ENCODE assay signal across 15 cellular contexts in genomic region chr18:58953627-58954026, GRCh38.
DNase-seq lines count a peak whose midpoint lies in the region; ATAC-seq, FAIRE-seq and TF ChIP-seq lines count a peak whose summit lies in the region.
"Had no signal": no experiment of that assay in that cellular context is flagged by ENCODE, and none has a peak within 500 bp of the region (broad histone marks: within the 10 kb centered on the region; RNA-seq: fewer than 3 reads in every experiment).

No MANE protein-coding gene starts in this region.

- CTCF ChIA-PET in A549 (lab: Yijun Ruan, JAX) = interaction anchor here (2.7 kb wide), 1 partner anchor 185 kb away, joined by 9 read pairs; no protein-coding TSS in a partner anchor

- TF ChIP-seq POLR2A in A549 (IDR thresholded peaks at IDR 0.05; ENCODE audit: low read length) (no peak), Peyer's patch (IDR thresholded peaks at IDR 0.05) (no peak)

- intact Hi-C loops in right cardiac atrium (cut with DNase I) = no loop called here

- no peak overlapping the region for H3K4me3 ChIP-seq in A549
- H3K4me3 ChIP-seq in LNCaP clone FGC (ENCODE audit: low read depth, low read length) = no peak overlapping the region
- H3K4me3 ChIP-seq in right cardiac atrium (ENCODE audit: low read length) = no peak overlapping the region
- no peak overlapping the region for H3K4me3 ChIP-seq in Peyer's patch
- H3K4me3 ChIP-seq: gastrocnemius medialis, skin epidermis had no signal

- TF ChIP-seq CTCF in A549 (IDR thresholded peaks at IDR 0.05) (no peak), LNCaP clone FGC (IDR thresholded peaks at IDR 0.05; ENCODE audit: control insufficient read depth, extremely low read depth, insufficient read depth) (no peak), Peyer's patch (IDR thresholded peaks at IDR 0.05) (no peak)

- TF ChIP-seq RAD21 in A549 (conservative IDR thresholded peaks at IDR 0.05 in 1 of 2, IDR thresholded peaks at IDR 0.05 in 1 of 2) = no peak

- ATAC-seq in A549 (peak in 1 of 2 experiments; percentile 73; a peak in 4 of 6 replicates), right cardiac atrium (peak; percentile 83 to 84), GM18498 (IDR thresholded peaks at IDR 0.05; ENCODE audit: unreplicated experiment) (no peak)

- WGBS in A549 (ENCODE audit: missing lambda C conversion rate) = 2% methylated on average over 3 of the region's 3 CpGs
- WGBS in right cardiac atrium = 39% methylated on average over 3 of the region's 3 CpGs

- POLR2A ChIA-PET in A549 (lab: Yijun Ruan, JAX) = no interaction called here

- no peaks in the 10 kb centered on the region for H3K36me3 ChIP-seq in Peyer's patch

- DNase-seq in A549 (ENCODE audit: low read depth in 1 of 2, low spot score in 1 of 2) (peak; percentile 10 to 86), LNCaP clone FGC (ENCODE audit: low read depth) (peak; percentile 61), SHP77 (lab: John Stamatoyannopoulos, UW) (peak; percentile 24 to 33), right cardiac atrium (peak; percentile 53 to 69 (median 59)), Peyer's patch (no peak), NCI-H1436 (lab: John Stamatoyannopoulos, UW) (no peak), NOMO-1 (lab: John Stamatoyannopoulos, UW; ENCODE audit: unreplicated experiment in 2 of 2) (no peak)
- DNase-seq: ACHN, activated B cell treated with CpG ODN at 0.5 μM for 24 hours, gastrocnemius medialis, KG1 had no signal

- no peak for TF ChIP-seq EP300 in A549 (IDR thresholded peaks at IDR 0.05)

- H3K27me3 ChIP-seq in right cardiac atrium (ENCODE audit: control insufficient read depth, insufficient read depth) (no peaks in the 10 kb centered on the region), Peyer's patch (no peaks in the 10 kb centered on the region)
- H3K27me3 ChIP-seq: gastrocnemius medialis had no signal

- H3K4me2 ChIP-seq in A549 = peak overlapping the region; percentile 74

- H3K9me3 ChIP-seq in A549 = no peaks in the 10 kb centered on the region
- no peaks in the 10 kb centered on the region for H3K9me3 ChIP-seq in right cardiac atrium (ENCODE audit: control insufficient read depth, low read length)
- no peaks in the 10 kb centered on the region for H3K9me3 ChIP-seq in Peyer's patch
- H3K9me3 ChIP-seq: gastrocnemius medialis had no signal

- H3K4me1 ChIP-seq in A549 (peaks cover 84% of the 10 kb centered on the region), right cardiac atrium (ENCODE audit: control insufficient read depth, insufficient read depth, low read length) (peaks cover 5% of the 10 kb centered on the region), Peyer's patch (no peaks in the 10 kb centered on the region)

- H3K27ac ChIP-seq in A549 (peak overlapping the region; percentile 76 to 88), right cardiac atrium (ENCODE audit: low read length) (no peak overlapping the region), Peyer's patch (no peak overlapping the region)
- H3K27ac ChIP-seq: skin epidermis had no signal

- FAIRE-seq in A549 (lab: Jason Lieb, UNC) = no peak
- FAIRE-seq: colon, H1 had no signal

TF ChIP-seq in A549, 52 proteins besides CTCF, POLR2A, EP300 and RAD21:
- TF ChIP-seq, protein P1, sequence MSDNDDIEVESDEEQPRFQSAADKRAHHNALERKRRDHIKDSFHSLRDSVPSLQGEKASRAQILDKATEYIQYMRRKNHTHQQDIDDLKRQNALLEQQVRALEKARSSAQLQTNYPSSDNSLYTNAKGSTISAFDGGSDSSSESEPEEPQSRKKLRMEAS (IDR thresholded peaks at IDR 0.05) = 0 out of 2 replicates have a peak, but pooled peaks have one; percentile 30
- TF ChIP-seq USF2 (IDR thresholded peaks at IDR 0.05) = 0 out of 2 replicates have a peak, but pooled peaks have one; percentile 36
- no peak for TF ChIP-seq CEBPB (IDR thresholded peaks at IDR 0.05)
- peak; percentile 35; the same call in 1 of the 2 replicates for TF ChIP-seq GATA3 (IDR thresholded peaks at IDR 0.05; ENCODE audit: borderline replicate concordance)
TF ChIP-seq in A549: peak in this region for 3.

Comparison
In these comparisons a context has a peak if more than half of its experiments do, and no peak if none do; other contexts are left out.
1. DNase-seq: peak in A549 (2 of 2), LNCaP clone FGC (single experiment), SHP77 (2 of 2) and right cardiac atrium (3 of 3); none in Peyer's patch (0 of 3), NCI-H1436 (single experiment) and NOMO-1 (0 of 2).
2. H3K27ac ChIP-seq: peak in A549 (2 of 2); none in right cardiac atrium (single experiment) and Peyer's patch (0 of 4).